ENCODE assay signal across 8 cellular contexts in genomic region chr7:106285051-106285800, GRCh38. TPM values are rescaled to one million over a fixed set of nuclear protein-coding genes. Genes with fewer than 3 reads are reported as not detected.
DNase-seq lines count a peak whose midpoint lies in the region; ATAC-seq, FAIRE-seq and TF ChIP-seq lines count a peak whose summit lies in the region.

No MANE protein-coding gene starts in this region.

- no peaks in the 10 kb centered on the region for H3K9me3 Mint-ChIP-seq in nephron

- POLR2A ChIA-PET in RWPE1 (lab: Yijun Ruan, JAX; ENCODE audit: low non-redundant PET), result interaction anchor here (1.9 kb wide), 1 partner anchor 177 kb away, joined by 7 read pairs; no protein-coding TSS in a partner anchor

- H3K27ac ChIP-seq in RWPE1, result peak overlapping the region; percentile 97

- peak; percentile 87 for ATAC-seq in stimulated activated naive CD8-positive, alpha-beta T cell treated with anti-CD3 and anti-CD28 coated beads, Interleukin-15, Interleukin-2, amounts not matched to agents 100 U/mL and 50 U/mL, for 24 hours

- H3K36me3 Mint-ChIP-seq in nephron (ENCODE audit: low read depth), result no peaks in the 10 kb centered on the region

- peak; percentile 82 for FAIRE-seq in H54 (lab: Jason Lieb, UNC)

- peak; percentile 66 for TF ChIP-seq POLR2A in H54 (IDR thresholded peaks at IDR 0.05; ENCODE audit: low read depth, low read length)

- H3K27ac Mint-ChIP-seq in nephron, result peak overlapping the region; percentile 86 to 96 (median 96)

- peak overlapping the region; percentile 95 to 99 (median 96) for H3K4me3 Mint-ChIP-seq in nephron

- peaks cover 8% of the 10 kb centered on the region for H3K4me1 Mint-ChIP-seq in nephron

- no peaks in the 10 kb centered on the region for H3K27me3 Mint-ChIP-seq in nephron (ENCODE audit: low read depth)

- TF ChIP-seq CTCF in RWPE1 (conservative IDR thresholded peaks at IDR 0.05; ENCODE audit: low read depth) (no peak), fibroblast of the aortic adventitia (IDR thresholded peaks at IDR 0.05; ENCODE audit: insufficient read depth, low read length) (no peak), nephron (IDR thresholded peaks at IDR 0.05; ENCODE audit: unreplicated experiment in 3 of 3) (no peak)

- peak; percentile 99 for DNase-seq in ELF-1 (ENCODE audit: low read depth, low spot score)
- DNase-seq in H54 (ENCODE audit: insufficient read length, low spot score), result peak; percentile 85
- DNase-seq in LoVo (ENCODE audit: low spot score), result peak; percentile 100
- peak; percentile 95 for DNase-seq in RWPE1 (ENCODE audit: low spot score)
- peak; percentile 95 for DNase-seq in activated effector memory CD4-positive, alpha-beta T cell treated with Interleukin-2 at 50 U/mL for 16 hours
- DNase-seq in fibroblast of the aortic adventitia (ENCODE audit: low read depth), result peak; percentile 97
- peak; percentile 100 for DNase-seq in stimulated activated naive CD8-positive, alpha-beta T cell treated with anti-CD3 and anti-CD28 coated beads, Interleukin-15, Interleukin-2, amounts not matched to agents 100 U/mL and 50 U/mL, for 24 hours

- H3K4me3 ChIP-seq in fibroblast of the aortic adventitia (ENCODE audit: low read depth, low read length), result peak overlapping the region; percentile 82

- CTCF ChIA-PET in RWPE1 (lab: Yijun Ruan, JAX), result interaction anchor here (0.6 to 1.1 kb wide), 2 partner anchors 115 to 177 kb away, joined by 3 read pairs; no protein-coding TSS in a partner anchor

RNA-seq across cellular contexts. Expression of gene NAMPT, which starts 0.4 kb away (rescaled TPM):
- 78.8 and 84.4 TPM in 2 replicates for total RNA-seq in fibroblast of the aortic adventitia (ENCODE audit: low replicate concordance)

Comparison
In these comparisons a context has a peak if more than half of its experiments do, and no peak if none do; other contexts are left out.
1. Peak in every context shown above with its lines: DNase-seq, ATAC-seq, H3K4me3 ChIP-seq and H3K27ac ChIP-seq.